26 cellular contexts compared by ENCODE assay signal in the genomic region with DNA sequence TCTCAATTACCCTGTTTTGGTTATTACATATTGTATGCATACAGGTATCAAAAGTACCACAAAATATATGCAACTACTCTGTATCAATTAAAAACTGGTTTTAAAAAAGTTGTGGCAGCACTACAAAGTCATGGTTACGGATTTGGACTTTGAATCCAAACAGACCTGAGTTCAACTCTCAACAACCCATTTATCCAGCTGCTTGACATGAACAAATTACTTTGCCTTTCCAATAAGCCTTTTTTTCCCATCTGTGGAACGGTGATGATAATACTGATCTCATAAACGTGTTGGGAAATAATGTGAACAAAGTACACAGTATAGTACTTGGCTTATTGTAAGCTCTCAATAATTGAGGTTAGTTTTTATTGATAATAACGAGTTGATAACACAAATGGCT.
"Had no signal": no experiment of that assay in that cellular context is flagged by ENCODE, and none has a peak within 500 bp of the region (broad histone marks: within the 10 kb centered on the region; RNA-seq: fewer than 3 reads in every experiment).

No MANE protein-coding gene starts in this region.

- H3K9ac ChIP-seq: parathyroid adenoma had no signal

- H3K9me3 ChIP-seq: left lung, lower lobe of right lung, psoas muscle, testis, tibial nerve, upper lobe of right lung had no signal

- ATAC-seq: left lung; lower lobe of right lung; psoas muscle; sciatic nerve; stimulated activated naive B cell treated with anti-CD40 and anti-IgM and Interleukin-4, amounts not matched to agents 10 μg/mL and 1 μg/mL and 100 μg/mL, for 72 hours; stimulated activated naive CD8-positive, alpha-beta T cell treated with anti-CD3 and anti-CD28 coated beads, Interleukin-15, amount 100 ng/mL, for 72 hours; upper lobe of right lung had no signal

- FAIRE-seq: endothelial cell of umbilical vein had no signal

- H3K4me3 ChIP-seq: coronary artery, left lung, lower lobe of right lung, psoas muscle, testis, tibial nerve, upper lobe of right lung had no signal

- H3K36me3 ChIP-seq: left lung, lower lobe of right lung had no signal

- H2AFZ ChIP-seq: parathyroid adenoma had no signal

- H3K27ac ChIP-seq: coronary artery, left lung, lower lobe of right lung, parathyroid adenoma, psoas muscle, testis, tibial nerve, upper lobe of right lung had no signal

- DNase-seq: effector CD4-positive, alpha-beta T cell; endodermal cell; erythroblast; foreskin melanocyte; head of caudate nucleus; hippocampal formation; kidney glomerular epithelial cell; left lung; lower lobe of right lung; mesenchymal stem cell; midbrain; naive B cell; occipital lobe; psoas muscle; retina; stimulated activated CD4-positive, alpha-beta T cell treated with anti-CD3 and anti-CD28 coated beads, Interleukin-2, amount 100 ng/mL, for 24 hours; stimulated activated CD4-positive, alpha-beta T cell treated with anti-CD3 and anti-CD28 coated beads, Interleukin-4, amount 100 ng/mL, for 4 hours; stimulated activated naive B cell treated with anti-CD40 and anti-IgM and Interleukin-4, amounts not matched to agents 10 μg/mL and 1 μg/mL and 100 μg/mL, for 72 hours; stimulated activated naive CD8-positive, alpha-beta T cell treated with anti-CD3 and anti-CD28 coated beads, Interleukin-15, amount 100 ng/mL, for 72 hours; testis; upper lobe of right lung had no signal

- H3K4me1 ChIP-seq: left lung, lower lobe of right lung, parathyroid adenoma, testis, tibial nerve, upper lobe of right lung had no signal

- H3K27me3 ChIP-seq: left lung, testis, tibial nerve, upper lobe of right lung had no signal
